In genomic region chr17:66290097-66290722, GRCh38 we compare ENCODE assay signal across 13 cellular contexts. TPM values are rescaled to one million over a fixed set of nuclear protein-coding genes. Genes with fewer than 3 reads are reported as not detected.
DNase-seq lines count a peak whose midpoint lies in the region; ATAC-seq and TF ChIP-seq lines count a peak whose summit lies in the region.
"Had no signal": no experiment of that assay in that cellular context is flagged by ENCODE, and none has a peak within 500 bp of the region (broad histone marks: within the 10 kb centered on the region; RNA-seq: fewer than 3 reads in every experiment).

No MANE protein-coding gene starts in this region.

- no peak overlapping the region for H3K9ac ChIP-seq in PC-3 (ENCODE audit: low read length)

- in situ Hi-C loops in ACHN (cut with HindIII; ENCODE audit: low pct_ligation_motif_present, low pct_unique_long_range_greater_than_20kb, low sequenced_read_pairs) = no loop called here

- H4K20me1 ChIP-seq in PC-3 (ENCODE audit: low read length) = no peaks in the 10 kb centered on the region

- H3K4me3 ChIP-seq in PC-3 (ENCODE audit: low read length) (no peak overlapping the region), fibroblast of the aortic adventitia (ENCODE audit: low read depth, low read length) (no peak overlapping the region)
- H3K4me3 ChIP-seq: tibial nerve had no signal

- H3K27ac ChIP-seq in PC-3 (ENCODE audit: low read length) = no peak overlapping the region
- H3K27ac ChIP-seq: tibial nerve had no signal

- H2AFZ ChIP-seq in PC-3 (ENCODE audit: low read length) = no peak overlapping the region

- POLR2A ChIA-PET in PC-3 (lab: Charles Lee; ENCODE audit: unreplicated experiment) = no interaction called here

- DNase-seq in ACHN = peak; percentile 29
- peak; percentile 46 for DNase-seq in ELR (ENCODE audit: low read depth)
- DNase-seq in PC-3 = no peak
- DNase-seq in fibroblast of the aortic adventitia (ENCODE audit: low read depth) = no peak
- DNase-seq in activated gamma-delta T cell (lab: John Stamatoyannopoulos, UW) = no peak
- no peak for DNase-seq in COLO829 (ENCODE audit: low spot score)
- DNase-seq in activated CD4-positive, alpha-beta T cell treated with anti-CD3 and anti-CD28 coated beads for 1 hour = no peak
- DNase-seq: activated naive CD4-positive, alpha-beta T cell treated with anti-CD3 and anti-CD28 coated beads, Interleukin-2, amount 50 U/mL, for 16 hours; MM.1S; posterior cingulate gyrus had no signal

- intact Hi-C loops in PC-3 (cut with micrococcal nuclease) = no loop called here

- H3K27me3 ChIP-seq in PC-3 (ENCODE audit: low read length) = no peaks in the 10 kb centered on the region
- H3K27me3 ChIP-seq: tibial nerve had no signal

- no TSS peak for BruUV-seq in PC-3 (replicated peaks; lab: Mats Ljungman, UMichigan)

- H3K36me3 ChIP-seq in PC-3 (ENCODE audit: low read depth, low read length) = no peaks in the 10 kb centered on the region
- H3K36me3 ChIP-seq: tibial nerve had no signal

- ATAC-seq in PC-3 (peak; percentile 55; the same call in 1 of the 2 replicates), HG03378 (IDR thresholded peaks at IDR 0.05; ENCODE audit: unreplicated experiment) (no peak)
- ATAC-seq: activated CD4-positive, CD25-positive, alpha-beta regulatory T cell treated with anti-CD3 and anti-CD28 coated beads, Interleukin-2, amount 50 U/mL, for 24 hours had no signal

- CTCF ChIA-PET in PC-3 (lab: Charles Lee) = no interaction called here

- no peaks in the 10 kb centered on the region for H3K9me3 ChIP-seq in PC-3 (ENCODE audit: low read length)
- H3K9me3 ChIP-seq: tibial nerve had no signal

- H3K4me1 ChIP-seq in PC-3 (ENCODE audit: insufficient read depth, low read length) = no peaks in the 10 kb centered on the region
- H3K4me1 ChIP-seq: tibial nerve had no signal

- no peak overlapping the region for H3K4me2 ChIP-seq in PC-3 (ENCODE audit: low read length)

- H3K79me2 ChIP-seq in PC-3 (ENCODE audit: low read length) = no peaks in the 10 kb centered on the region

- peak; percentile 47 for TF ChIP-seq CTCF in PC-3 (conservative IDR thresholded peaks at IDR 0.05; ENCODE audit: low read depth, low read length)
- TF ChIP-seq CTCF in fibroblast of the aortic adventitia (IDR thresholded peaks at IDR 0.05; ENCODE audit: insufficient read depth, low read length) = peak; percentile 24

- no peaks in the 10 kb centered on the region for H3K9me2 ChIP-seq in PC-3 (replicated peaks; ENCODE audit: low read length)

- no peaks in the 10 kb centered on the region for H3F3A ChIP-seq in PC-3 (ENCODE audit: low read length, unreplicated experiment)

RNA-seq across cellular contexts. Expression of gene PRKCA, which starts 12.2 kb away (rescaled TPM):
- total RNA-seq in PC-3 (2014; rRNA removed) = 22.6 and 28.2 TPM in 2 replicates
- 14.1 and 43.7 TPM in 2 replicates for total RNA-seq in fibroblast of the aortic adventitia (ENCODE audit: low replicate concordance)

Comparison
In these comparisons a context has a peak if more than half of its experiments do, and no peak if none do; other contexts are left out.
1. DNase-seq: peak in ACHN (single experiment) and ELR (single experiment); none in PC-3 (single experiment), fibroblast of the aortic adventitia (single experiment), activated gamma-delta T cell (single experiment), COLO829 (single experiment) and activated CD4-positive, alpha-beta T cell treated with anti-CD3 and anti-CD28 coated beads for 1 hour (single experiment).